Comparison of ENCODE assay signal across 11 cellular contexts in genomic region chr1:233114159-233114558, GRCh38.
A peak's percentile ranks its signal among the peaks of the same experiment; 100 is the strongest.
DNase-seq lines count a peak whose midpoint lies in the region; ATAC-seq and TF ChIP-seq lines count a peak whose summit lies in the region.
"Had no signal": no experiment of that assay in that cellular context is flagged by ENCODE, and none has a peak within 500 bp of the region (broad histone marks: within the 10 kb centered on the region; RNA-seq: fewer than 3 reads in every experiment).

No MANE protein-coding gene starts in this region.

- intact Hi-C loops in Caco-2 (cut with micrococcal nuclease; ENCODE audit: unreplicated experiment): no loop called here

- H3K27me3 Mint-ChIP-seq in Caco-2 (ENCODE audit: insufficient read depth, unreplicated experiment): no peaks in the 10 kb centered on the region
- H3K27me3 Mint-ChIP-seq: activated naive CD8-positive, alpha-beta T cell had no signal

- peak overlapping the region; percentile 95 for H3K27ac ChIP-seq in HUES64 (ENCODE audit: low read depth, low read length)

- WGBS in HUES64: 79% methylated on average over 5 of the region's 5 CpGs

- no peaks in the 10 kb centered on the region for H3K4me1 Mint-ChIP-seq in Caco-2 (ENCODE audit: low read depth, unreplicated experiment)

- H3K36me3 ChIP-seq in HUES64 (ENCODE audit: insufficient read depth, low read length) (peaks cover 10% of the 10 kb centered on the region; the same call in 1 of the 2 replicates), Caco-2 (ENCODE audit: control insufficient read depth, insufficient read depth, low read length) (no peaks in the 10 kb centered on the region)

- no peaks in the 10 kb centered on the region for H3K9me3 Mint-ChIP-seq in Caco-2 (ENCODE audit: unreplicated experiment)

- no peaks in the 10 kb centered on the region for H3K9me3 ChIP-seq in HUES64 (ENCODE audit: insufficient read depth, low read depth, low read length)
- H3K9me3 ChIP-seq in Caco-2: no peaks in the 10 kb centered on the region

- H3K36me3 Mint-ChIP-seq in Caco-2 (ENCODE audit: insufficient read depth, unreplicated experiment): no peaks in the 10 kb centered on the region

- H3K9ac ChIP-seq in HUES64 (ENCODE audit: low read depth, low read length): peak overlapping the region; percentile 83

- POLR2A ChIA-PET in Caco-2 (lab: Charles Lee): no interaction called here

- no peak for TF ChIP-seq CTCF in astrocyte of the cerebellum (IDR thresholded peaks at IDR 0.05; ENCODE audit: low read depth, low read length, missing control alignments)
- TF ChIP-seq CTCF in Caco-2 (IDR thresholded peaks at IDR 0.05; ENCODE audit: insufficient read depth in 1 of 2, low read depth in 1 of 2, low read length in 1 of 2, severe bottlenecking in 1 of 2, unreplicated experiment in 1 of 2): no peak

- H3K27me3 ChIP-seq in HUES64 (ENCODE audit: insufficient read depth, low read length) (no peaks in the 10 kb centered on the region), Caco-2 (replicated peaks; ENCODE audit: control insufficient read depth, insufficient read depth, low read length) (no peaks in the 10 kb centered on the region)

- H3K27ac Mint-ChIP-seq in Caco-2 (ENCODE audit: unreplicated experiment): no peak overlapping the region
- H3K27ac Mint-ChIP-seq: activated naive CD8-positive, alpha-beta T cell had no signal

- no peak overlapping the region for H3K4me3 ChIP-seq in HUES64 (ENCODE audit: low read length)
- H3K4me3 ChIP-seq in astrocyte of the cerebellum (ENCODE audit: low read depth, low read length): no peak overlapping the region
- H3K4me3 ChIP-seq in Caco-2 (ENCODE audit: low read depth, low read length): no peak overlapping the region

- CTCF ChIA-PET in Caco-2 (lab: Charles Lee): no interaction called here

- BruUV-seq in Caco-2 (replicated peaks; lab: Mats Ljungman, UMichigan): no TSS peak

- DNase-seq in ACHN: peak; percentile 52
- DNase-seq in astrocyte of the cerebellum (ENCODE audit: low read depth): peak; percentile 53
- DNase-seq in kidney glomerular epithelial cell (lab: John Stamatoyannopoulos, UW): peak; percentile 47
- no peak for DNase-seq in Caco-2
- DNase-seq in activated CD4-positive, CD25-positive, alpha-beta regulatory T cell treated with anti-CD3 and anti-CD28 coated beads, Interleukin-2, amount 50 U/mL, for 72 hours: no peak
- DNase-seq in COLO668 (lab: John Stamatoyannopoulos, UW; ENCODE audit: unreplicated experiment): no peak
- DNase-seq: NCI-H446, small intestine had no signal

- ATAC-seq in GM18870 (IDR thresholded peaks at IDR 0.05; ENCODE audit: unreplicated experiment): no peak

- no peak overlapping the region for H3K4me3 Mint-ChIP-seq in Caco-2 (ENCODE audit: unreplicated experiment)
- H3K4me3 Mint-ChIP-seq: activated naive CD8-positive, alpha-beta T cell had no signal

- H3K4me1 ChIP-seq in HUES64 (ENCODE audit: insufficient read depth, low read length) (peaks cover 44% of the 10 kb centered on the region), Caco-2 (peaks cover 12% of the 10 kb centered on the region)

- in situ Hi-C loops in ACHN (cut with HindIII; ENCODE audit: low pct_ligation_motif_present, low pct_unique_long_range_greater_than_20kb, low sequenced_read_pairs): no loop called here
- in situ Hi-C loops in astrocyte of the cerebellum (cut with HindIII; ENCODE audit: low sequenced_read_pairs): no loop called here

Comparison
In these comparisons a context has a peak if more than half of its experiments do, and no peak if none do; other contexts are left out.
1. DNase-seq: peak in ACHN (single experiment), astrocyte of the cerebellum (single experiment) and kidney glomerular epithelial cell (single experiment); none in Caco-2 (0 of 2), activated CD4-positive, CD25-positive, alpha-beta regulatory T cell treated with anti-CD3 and anti-CD28 coated beads, Interleukin-2, amount 50 U/mL, for 72 hours (single experiment) and COLO668 (single experiment).